Comparison of ENCODE assay signal across 27 cellular contexts in the genomic region with DNA sequence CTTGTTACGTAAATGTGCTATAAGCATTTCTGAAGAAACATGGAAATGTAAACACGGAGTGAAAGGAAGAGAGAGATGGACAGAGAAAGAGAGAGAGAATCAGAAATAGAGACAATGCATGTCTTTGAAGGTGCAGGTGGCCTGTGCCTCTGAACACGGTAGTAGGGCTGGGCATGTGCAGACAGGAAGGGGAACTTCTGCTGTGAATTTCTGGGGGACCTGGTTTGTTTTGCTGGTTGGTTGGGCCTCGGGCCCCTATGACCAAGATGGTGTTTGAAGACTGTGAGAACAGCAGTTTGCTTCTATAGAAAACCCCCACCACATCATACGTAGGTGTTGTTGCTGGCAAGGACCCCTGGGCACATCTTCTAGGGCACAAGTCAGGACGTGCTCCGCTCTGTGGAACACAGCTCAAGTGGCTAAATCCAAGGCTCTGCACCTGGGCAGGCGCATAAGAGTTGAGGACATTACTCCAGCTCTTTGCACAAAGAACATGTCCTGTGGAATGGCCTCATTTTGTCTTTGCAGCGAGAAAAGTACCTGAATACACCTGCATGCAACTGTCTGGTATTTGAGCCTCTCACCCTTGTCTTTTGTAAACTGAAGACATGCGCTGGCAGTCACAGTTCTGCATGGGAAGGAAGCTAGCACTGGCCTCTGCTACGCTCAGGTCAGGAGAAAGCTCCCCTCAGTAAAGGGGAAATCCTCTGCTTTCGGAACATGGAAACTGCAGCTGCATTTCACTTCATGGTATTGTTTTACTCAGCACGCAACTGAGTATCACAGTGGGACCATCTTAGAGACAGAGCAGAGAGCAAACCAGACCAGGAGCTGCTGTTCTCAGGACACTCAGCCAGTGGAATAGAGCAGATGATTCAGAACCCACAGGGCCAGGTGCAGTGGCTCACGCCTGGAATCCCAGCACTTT. TPM values are rescaled to one million over a fixed set of nuclear protein-coding genes. Genes with fewer than 3 reads are reported as not detected.
DNase-seq lines count a peak whose midpoint lies in the region; ATAC-seq, FAIRE-seq and TF ChIP-seq lines count a peak whose summit lies in the region.
"Had no signal": no experiment of that assay in that cellular context is flagged by ENCODE, and none has a peak within 500 bp of the region (broad histone marks: within the 10 kb centered on the region; RNA-seq: fewer than 3 reads in every experiment).

No MANE protein-coding gene starts in this region.

- H3K9ac ChIP-seq in GM23248 = no peak overlapping the region

- no peak for TF ChIP-seq CTCF in GM10248 (IDR thresholded peaks at IDR 0.05; ENCODE audit: control extremely low read depth, extremely low read depth, low read depth, missing control alignments)
- TF ChIP-seq CTCF in foreskin keratinocyte (conservative IDR thresholded peaks at IDR 0.05) = no peak
- no peak for TF ChIP-seq CTCF in D721Med (IDR thresholded peaks at IDR 0.05; ENCODE audit: insufficient read depth, missing control alignments)

- H3K79me2 ChIP-seq in GM23248 (ENCODE audit: insufficient read depth) = no peaks in the 10 kb centered on the region

- peak; percentile 61 for ATAC-seq in GM19043 (IDR thresholded peaks at IDR 0.05; ENCODE audit: low read depth, unreplicated experiment)
- ATAC-seq in HG03565 (IDR thresholded peaks at IDR 0.05; ENCODE audit: unreplicated experiment) = peak; percentile 52
- peak; percentile 50 for ATAC-seq in foreskin keratinocyte
- ATAC-seq: activated T-helper 17 cell treated with anti-CD3 and anti-CD28 coated beads, Interleukin-2, amount 50 U/mL, for 72 hours had no signal

- H3K4me3 ChIP-seq in GM23248 = no peak overlapping the region
- H3K4me3 ChIP-seq: lung had no signal

- POLR2A ChIA-PET in GM10248 (lab: Yijun Ruan, JAX) = no interaction called here

- peaks cover 2% of the 10 kb centered on the region for H3K27me3 ChIP-seq in foreskin keratinocyte
- peaks cover 14% of the 10 kb centered on the region for H3K27me3 ChIP-seq in GM23248 (replicated peaks; ENCODE audit: insufficient read depth)

- FAIRE-seq in D721Med (lab: Jason Lieb, UNC) = no peak
- FAIRE-seq: frontal cortex, G401.6, islet of Langerhans had no signal

- H3K9me2 ChIP-seq in GM23248 (ENCODE audit: insufficient read depth) = no peaks in the 10 kb centered on the region

- H3K4me1 ChIP-seq in foreskin keratinocyte = peaks cover 9% of the 10 kb centered on the region
- H3K4me1 ChIP-seq in GM23248 (ENCODE audit: insufficient read depth) = no peaks in the 10 kb centered on the region

- peak; percentile 35 for DNase-seq in GM10248 (ENCODE audit: extremely low spot score)
- peak in 1 of 2 donors; percentile 37 for DNase-seq in foreskin keratinocyte
- DNase-seq in D721Med (ENCODE audit: insufficient read length, low spot score) = no peak
- no peak for DNase-seq in AG08396 (ENCODE audit: low spot score)
- no peak for DNase-seq in GM23248
- DNase-seq: activated CD8-positive, alpha-beta memory T cell treated with anti-CD3 and anti-CD28 coated beads, Interleukin-2, amount 50 U/mL, for 4 hours; CD4-positive, CD25-positive, alpha-beta regulatory T cell; DMS 273 treated with DMSO at 0.1 percent for 48 hours; effector CD4-positive, alpha-beta T cell; erythroblast; NCI-H1105 treated with DMSO at 0.1 percent for 48 hours; NCI-H510A; NK-92 treated with Interleukin-12 subunit alpha and Interleukin-12 subunit beta, amount 100 ng/mL, for 24 hours; substantia nigra had no signal

- CTCF ChIA-PET in GM10248 (lab: Yijun Ruan, JAX) = interaction anchor here (0.7 to 1.4 kb wide), 3 partner anchors 10 to 281 kb away, joined by 3 to 5 read pairs (median 3); no protein-coding TSS in a partner anchor

- H3K9me3 ChIP-seq in GM23248 (ENCODE audit: low read depth) = no peaks in the 10 kb centered on the region

- in situ Hi-C loops in GM23248 (cut with MboI) = no loop called here

- H3F3A ChIP-seq in GM23248 (ENCODE audit: insufficient read depth) = no peaks in the 10 kb centered on the region

- no peaks in the 10 kb centered on the region for H3K36me3 ChIP-seq in GM23248 (ENCODE audit: low read depth)

- WGBS in GM23248 (ENCODE audit: low coverage in 1 of 2, low lambda C conversion rate in 2 of 2, missing lambda C conversion rate in 2 of 2), 2 experiments = 61 to 65% methylated on average over 14 of the region's 14 CpGs

- H3K27ac ChIP-seq in foreskin keratinocyte (no peak overlapping the region), GM23248 (no peak overlapping the region)

- no peaks in the 10 kb centered on the region for H4K20me1 ChIP-seq in GM23248 (ENCODE audit: insufficient read depth)

- no peak overlapping the region for H2AFZ ChIP-seq in GM23248

- no peak overlapping the region for H3K4me2 ChIP-seq in GM23248 (ENCODE audit: unreplicated experiment)

RNA-seq across cellular contexts. Expression of a gene that starts 2.7 kb away (rescaled TPM):
- total RNA-seq in foreskin keratinocyte = not detected in 2 replicates
- polyA plus RNA-seq in foreskin keratinocyte (not detected in 2 replicates), GM23248 (2016; fragmentation: Nextera tagmentation; extraction: Ambion mirVana) (not detected in 2 replicates)
- total RNA-seq in GM23248 (2014; rRNA removed; shearing (Covaris generic)) = not detected in 2 replicates
- total RNA-seq: activated T-helper 17 cell treated with anti-CD3 and anti-CD28 coated beads, Interleukin-2, amount 50 U/mL, for 72 hours; CD4-positive, CD25-positive, alpha-beta regulatory T cell; chondrocyte; frontal cortex; lung; progenitor cell of endocrine pancreas; RPMI7951; SK-MEL-5; urinary bladder had no signal
- polyA plus RNA-seq: AG04450; CD4-positive, CD25-positive, alpha-beta regulatory T cell; lung; urinary bladder had no signal

RNA-seq across cellular contexts. Expression of a gene that starts 19.1 kb away (rescaled TPM):
- total RNA-seq in foreskin keratinocyte = not detected in 2 replicates
- polyA plus RNA-seq in foreskin keratinocyte = not detected in 2 replicates
- not detected in 2 replicates for total RNA-seq in GM23248 (2014; rRNA removed; shearing (Covaris generic))
- polyA plus RNA-seq in GM23248 (2016; fragmentation: Nextera tagmentation; extraction: Ambion mirVana) = not detected in 2 replicates
- total RNA-seq: activated T-helper 17 cell treated with anti-CD3 and anti-CD28 coated beads, Interleukin-2, amount 50 U/mL, for 72 hours; CD4-positive, CD25-positive, alpha-beta regulatory T cell; chondrocyte; frontal cortex; lung; progenitor cell of endocrine pancreas; RPMI7951; SK-MEL-5; urinary bladder had no signal
- polyA plus RNA-seq: AG04450; CD4-positive, CD25-positive, alpha-beta regulatory T cell; lung; urinary bladder had no signal

RNA-seq across cellular contexts. Expression of a gene that starts 54.9 kb away (rescaled TPM):
- total RNA-seq in foreskin keratinocyte = 33.3 and 37.6 TPM in 2 replicates
- polyA plus RNA-seq in foreskin keratinocyte (36.7 and 39.0 TPM in 2 replicates), GM23248 (2016; fragmentation: Nextera tagmentation; extraction: Ambion mirVana) (2.5 and 3.1 TPM in 2 replicates)
- 1.4 and 6.8 TPM in 2 replicates for total RNA-seq in GM23248 (2014; rRNA removed; shearing (Covaris generic))
- total RNA-seq: progenitor cell of endocrine pancreas had no signal
